Comparison of ENCODE assay signal across 18 cellular contexts in genomic region chr19:42172261-42172660, GRCh38. TPM values are rescaled to one million over a fixed set of nuclear protein-coding genes. Genes with fewer than 3 reads are reported as not detected.
A peak's percentile ranks its signal among the peaks of the same experiment; 100 is the strongest.
DNase-seq lines count a peak whose midpoint lies in the region; ATAC-seq, FAIRE-seq and TF ChIP-seq lines count a peak whose summit lies in the region.
"Had no signal": no experiment of that assay in that cellular context is flagged by ENCODE, and none has a peak within 500 bp of the region (broad histone marks: within the 10 kb centered on the region; RNA-seq: fewer than 3 reads in every experiment).

No MANE protein-coding gene starts in this region.

- H4K20me1 ChIP-seq in PC-9 (ENCODE audit: insufficient read depth) (no peaks in the 10 kb centered on the region), hepatocyte (ENCODE audit: insufficient read depth, poor library complexity, severe bottlenecking) (no peaks in the 10 kb centered on the region)

- H3K9me3 ChIP-seq in A549 (no peaks in the 10 kb centered on the region), PC-9 (ENCODE audit: insufficient read depth, low read depth) (no peaks in the 10 kb centered on the region), hepatocyte (ENCODE audit: low read depth) (no peaks in the 10 kb centered on the region)
- H3K9me3 ChIP-seq: Caco-2 had no signal

- no peak for TF ChIP-seq CTCF in A549 (IDR thresholded peaks at IDR 0.05)
- TF ChIP-seq CTCF in PC-9 (conservative IDR thresholded peaks at IDR 0.05): no peak
- no peak for TF ChIP-seq CTCF in hepatocyte (IDR thresholded peaks at IDR 0.05; ENCODE audit: poor library complexity)

- H2AFZ ChIP-seq in PC-9 (no peak overlapping the region), hepatocyte (no peak overlapping the region)

- peak; percentile 67 for FAIRE-seq in A549 (lab: Jason Lieb, UNC)
- FAIRE-seq: H54 had no signal

- POLR2A ChIA-PET in A549 (lab: Yijun Ruan, JAX): interaction anchor here (1.2 kb wide), 1 partner anchor 225 kb away, joined by 3 read pairs; no protein-coding TSS in a partner anchor
- POLR2A ChIA-PET in PC-9 (lab: Charles Lee; ENCODE audit: unreplicated experiment): interaction anchor here (0.6 kb wide), 1 partner anchor 59 kb away, joined by 3 read pairs; no protein-coding TSS in a partner anchor

- H3K27me3 Mint-ChIP-seq in activated T-cell treated with anti-CD3 and anti-CD28 coated beads, Interleukin-2, amount 50 U/mL, for 72 hours (ENCODE audit: low read depth): peaks cover 27% of the 10 kb centered on the region
- peaks cover 23% of the 10 kb centered on the region for H3K27me3 Mint-ChIP-seq in activated CD8-positive, alpha-beta memory T cell treated with anti-CD3 and anti-CD28 coated beads, Interleukin-2, amount 10 ng/mL, durations not matched to agents 7 days and 5 days

- H3K4me3 Mint-ChIP-seq in activated T-cell treated with anti-CD3 and anti-CD28 coated beads, Interleukin-2, amount 50 U/mL, for 72 hours: no peak overlapping the region
- H3K4me3 Mint-ChIP-seq in activated CD8-positive, alpha-beta memory T cell treated with anti-CD3 and anti-CD28 coated beads, Interleukin-2, amount 10 ng/mL, durations not matched to agents 7 days and 5 days: no peak overlapping the region
- H3K4me3 Mint-ChIP-seq: CD4-positive, alpha-beta T cell had no signal

- H3K9me3 Mint-ChIP-seq in activated T-cell treated with anti-CD3 and anti-CD28 coated beads, Interleukin-2, amount 50 U/mL, for 72 hours: no peaks in the 10 kb centered on the region
- H3K9me3 Mint-ChIP-seq in activated CD8-positive, alpha-beta memory T cell treated with anti-CD3 and anti-CD28 coated beads, Interleukin-2, amount 10 ng/mL, durations not matched to agents 7 days and 5 days (ENCODE audit: low read depth): no peaks in the 10 kb centered on the region
- H3K9me3 Mint-ChIP-seq: CD4-positive, alpha-beta T cell had no signal

- no peak overlapping the region for H3K4me2 ChIP-seq in A549
- peak overlapping the region; percentile 41 for H3K4me2 ChIP-seq in PC-9
- H3K4me2 ChIP-seq in hepatocyte: no peak overlapping the region
- H3K4me2 ChIP-seq: KMS-11 had no signal

- TF ChIP-seq POLR2A in A549 (IDR thresholded peaks at IDR 0.05; ENCODE audit: low read length): no peak

- H3K36me3 ChIP-seq in PC-9 (ENCODE audit: low read depth): no peaks in the 10 kb centered on the region
- no peaks in the 10 kb centered on the region for H3K36me3 ChIP-seq in hepatocyte (replicated peaks; ENCODE audit: insufficient read depth, low read depth)

- H3K4me1 Mint-ChIP-seq in activated T-cell treated with anti-CD3 and anti-CD28 coated beads, Interleukin-2, amount 50 U/mL, for 72 hours (ENCODE audit: low read depth): peaks cover 15% of the 10 kb centered on the region
- peaks cover 9% of the 10 kb centered on the region for H3K4me1 Mint-ChIP-seq in activated CD8-positive, alpha-beta memory T cell treated with anti-CD3 and anti-CD28 coated beads, Interleukin-2, amount 10 ng/mL, durations not matched to agents 7 days and 5 days

- peaks cover 0 to 3% of the 10 kb centered on the region in 2 donors for H3K36me3 Mint-ChIP-seq in activated T-cell treated with anti-CD3 and anti-CD28 coated beads, Interleukin-2, amount 50 U/mL, for 72 hours (ENCODE audit: insufficient read depth in 2 of 2)
- H3K36me3 Mint-ChIP-seq in activated CD8-positive, alpha-beta memory T cell treated with anti-CD3 and anti-CD28 coated beads, Interleukin-2, amount 10 ng/mL, durations not matched to agents 7 days and 5 days: no peaks in the 10 kb centered on the region

- TF ChIP-seq RAD21 in A549 (conservative IDR thresholded peaks at IDR 0.05 in 1 of 2, IDR thresholded peaks at IDR 0.05 in 1 of 2): no peak

- no peak for ATAC-seq in A549
- no peak for ATAC-seq in activated T-cell treated with anti-CD3 and anti-CD28 coated beads, Interleukin-2, amount 50 U/mL, for 72 hours (replicated peaks in 1 of 2)
- no peak for ATAC-seq in GM21825 (IDR thresholded peaks at IDR 0.05; ENCODE audit: unreplicated experiment)
- ATAC-seq in activated CD8-positive, alpha-beta memory T cell treated with anti-CD3 and anti-CD28 coated beads, Interleukin-2, amount 10 ng/mL, durations not matched to agents 7 days and 5 days: no peak
- ATAC-seq: SK-N-SH treated with all-trans-retinoic acid at 6 μM for 48 hours had no signal

- H3K27ac ChIP-seq in A549 (no peak overlapping the region), PC-9 (peak overlapping the region; percentile 61), hepatocyte (peak overlapping the region; percentile 49)
- H3K27ac ChIP-seq: KMS-11 had no signal

- no peak for TF ChIP-seq EP300 in A549 (IDR thresholded peaks at IDR 0.05)

- no peaks in the 10 kb centered on the region for H3K79me2 ChIP-seq in PC-9 (ENCODE audit: low read depth)
- H3K79me2 ChIP-seq in hepatocyte: no peaks in the 10 kb centered on the region

- intact Hi-C loops in PC-9 (cut with micrococcal nuclease; ENCODE audit: unreplicated experiment): no loop called here

- H3K27me3 ChIP-seq in PC-9 (ENCODE audit: insufficient read depth, low read depth) (peaks cover 16% of the 10 kb centered on the region; the same call in 1 of the 2 replicates), hepatocyte (peaks cover 31% of the 10 kb centered on the region)

- no peak for DNase-seq in A549 (ENCODE audit: low read depth in 1 of 2, low spot score in 1 of 2)
- DNase-seq in DMS53 (lab: John Stamatoyannopoulos, UW): peak; percentile 97
- peak; percentile 28 to 93 for DNase-seq in PC-9
- DNase-seq in hepatocyte (ENCODE audit: low spot score): peak; percentile 64
- no peak for DNase-seq in activated T-cell treated with anti-CD3 and anti-CD28 coated beads, Interleukin-2, amount 50 U/mL, for 72 hours
- no peak for DNase-seq in activated CD8-positive, alpha-beta memory T cell treated with anti-CD3 and anti-CD28 coated beads, Interleukin-2, amount 10 ng/mL, durations not matched to agents 7 days and 5 days
- DNase-seq: Caco-2; CD4-positive, alpha-beta T cell; EL; GF-D8; IMR-90; NCI-H1105 treated with DMSO at 0.1 percent for 48 hours; NCI-H2081 treated with DMSO at 0.1 percent for 48 hours; NCI-H226 had no signal

- BruUV-seq in PC-9 (replicated peaks; lab: Mats Ljungman, UMichigan): no TSS peak

- CTCF ChIA-PET in A549 (lab: Yijun Ruan, JAX) (interaction anchor here (0.7 to 1.5 kb wide), 9 partner anchors 13 to 345 kb away, joined by 3 to 8 read pairs (median 4); partner anchors contain the start of gene POU2F2), PC-9 (lab: Charles Lee) (no interaction called here)
- CTCF ChIA-PET in activated CD8-positive, alpha-beta memory T cell treated with anti-CD3 and anti-CD28 coated beads, Interleukin-2, amount 10 ng/mL, durations not matched to agents 7 days and 5 days (lab: Charles Lee): no interaction called here

- H3K4me1 ChIP-seq in A549: peaks cover 15% of the 10 kb centered on the region
- H3K4me1 ChIP-seq in PC-9 (replicated peaks; ENCODE audit: insufficient read depth): peaks cover 25% of the 10 kb centered on the region
- peaks cover 3% of the 10 kb centered on the region for H3K4me1 ChIP-seq in hepatocyte (ENCODE audit: insufficient read depth)

- H3K9me2 ChIP-seq in PC-9 (ENCODE audit: insufficient read depth) (no peaks in the 10 kb centered on the region), hepatocyte (replicated peaks; ENCODE audit: insufficient read depth) (no peaks in the 10 kb centered on the region)

- no peak overlapping the region for H3K27ac Mint-ChIP-seq in activated T-cell treated with anti-CD3 and anti-CD28 coated beads, Interleukin-2, amount 50 U/mL, for 72 hours
- no peak overlapping the region for H3K27ac Mint-ChIP-seq in activated CD8-positive, alpha-beta memory T cell treated with anti-CD3 and anti-CD28 coated beads, Interleukin-2, amount 10 ng/mL, durations not matched to agents 7 days and 5 days
- H3K27ac Mint-ChIP-seq: CD4-positive, alpha-beta T cell had no signal

- 60% methylated on average over 7 of the region's 7 CpGs for WGBS in A549 (ENCODE audit: missing lambda C conversion rate)
- 71% methylated on average over 7 of the region's 7 CpGs for WGBS in hepatocyte (ENCODE audit: low lambda C conversion rate, missing lambda C conversion rate)

- peaks cover 21% of the 10 kb centered on the region; the same call in 1 of the 2 replicates for H3F3A ChIP-seq in PC-9 (ENCODE audit: insufficient read depth, low read depth)

- no peak overlapping the region for H3K4me3 ChIP-seq in A549
- no peak overlapping the region for H3K4me3 ChIP-seq in PC-9
- no peak overlapping the region for H3K4me3 ChIP-seq in hepatocyte

RNA-seq across cellular contexts. Expression of gene POU2F2, which starts 40.0 kb away (rescaled TPM):
- polyA plus RNA-seq in A549 (2011; rRNA removed) (0.15 and 0.16 TPM in 2 replicates), A549 (2017; fragmentation: RNase III; extraction: RNeasy Plus Mini Kit Qiagen cat#74134 plus additional on column Dnase treatment) (0.24 to 0.49 TPM (median 0.28 TPM) in 3 replicates), hepatocyte (0.15 and 0.52 TPM in 2 replicates)
- polyA plus RNA-seq in A549 (2012; cell fraction: cytosol; rRNA removed): 0.13 and 0.14 TPM in 2 replicates
- 0.56 and 0.83 TPM in 2 replicates for polyA plus RNA-seq in A549 (2012; cell fraction: nucleus; rRNA removed)
- polyA minus RNA-seq in A549 (2011; rRNA and poly(A)+ RNA removed): 0.58 TPM in 1 of 2 replicates, not detected in the other
- total RNA-seq in PC-9 (2021) (2.9 and 3.5 TPM in 2 replicates), hepatocyte (0.16 TPM in 1 of 2 replicates, not detected in the other)
- 10 to 100 TPM; 45.0 to 56.0 TPM for total RNA-seq in activated T-cell treated with anti-CD3 and anti-CD28 coated beads, Interleukin-2, amount 50 U/mL, for 72 hours
- 10 to 100 TPM; 17.7 to 40.4 TPM for total RNA-seq in activated CD8-positive, alpha-beta memory T cell treated with anti-CD3 and anti-CD28 coated beads, Interleukin-2, amount 10 ng/mL, durations not matched to agents 7 days and 5 days

RNA-seq across cellular contexts. Expression of gene DEDD2, which starts 45.2 kb away (rescaled TPM):
- polyA plus RNA-seq in A549 (2011; rRNA removed) (30.8 and 37.9 TPM in 2 replicates), A549 (2017; fragmentation: RNase III; extraction: RNeasy Plus Mini Kit Qiagen cat#74134 plus additional on column Dnase treatment) (39.7 to 54.1 TPM (median 43.2 TPM) in 3 replicates), hepatocyte (37.8 and 38.6 TPM in 2 replicates)
- polyA plus RNA-seq in A549 (2012; cell fraction: cytosol; rRNA removed): 72.8 and 91.8 TPM in 2 replicates
- 65.3 and 65.8 TPM in 2 replicates for polyA plus RNA-seq in A549 (2012; cell fraction: nucleus; rRNA removed)
- 29.4 and 37.6 TPM in 2 replicates for polyA minus RNA-seq in A549 (2011; rRNA and poly(A)+ RNA removed)
- total RNA-seq in PC-9 (2021) (45.6 and 49.6 TPM in 2 replicates), hepatocyte (34.2 and 38.6 TPM in 2 replicates)
- 10 to 100 TPM; 28.8 to 31.6 TPM for total RNA-seq in activated T-cell treated with anti-CD3 and anti-CD28 coated beads, Interleukin-2, amount 50 U/mL, for 72 hours
- total RNA-seq in activated CD8-positive, alpha-beta memory T cell treated with anti-CD3 and anti-CD28 coated beads, Interleukin-2, amount 10 ng/mL, durations not matched to agents 7 days and 5 days: 10 to 100 TPM; 35.8 to 40.7 TPM

RNA-seq across cellular contexts. Expression of gene ZNF526, which starts 47.9 kb away (rescaled TPM):
- 7.1 and 8.7 TPM in 2 replicates for polyA plus RNA-seq in A549 (2011; rRNA removed)
- polyA plus RNA-seq in A549 (2012; cell fraction: cytosol; rRNA removed): 5.9 and 8.4 TPM in 2 replicates
- polyA plus RNA-seq in A549 (2012; cell fraction: nucleus; rRNA removed): 9.9 and 14.4 TPM in 2 replicates
- polyA plus RNA-seq in A549 (2017; fragmentation: RNase III; extraction: RNeasy Plus Mini Kit Qiagen cat#74134 plus additional on column Dnase treatment): 12.2 to 12.9 TPM (median 12.6 TPM) in 3 replicates
- polyA minus RNA-seq in A549 (2011; rRNA and poly(A)+ RNA removed): 22.7 and 24.7 TPM in 2 replicates
- 13.4 and 13.9 TPM in 2 replicates for total RNA-seq in PC-9 (2021)
- total RNA-seq in hepatocyte: 4.9 and 5.1 TPM in 2 replicates
- 8.6 and 9.7 TPM in 2 replicates for polyA plus RNA-seq in hepatocyte
- total RNA-seq in activated T-cell treated with anti-CD3 and anti-CD28 coated beads, Interleukin-2, amount 50 U/mL, for 72 hours: 10 to 100 TPM; 11.4 to 11.9 TPM
- 10 to 100 TPM; 21.9 to 24.4 TPM for total RNA-seq in activated CD8-positive, alpha-beta memory T cell treated with anti-CD3 and anti-CD28 coated beads, Interleukin-2, amount 10 ng/mL, durations not matched to agents 7 days and 5 days

Comparison
In these comparisons a context has a peak if more than half of its experiments do, and no peak if none do; other contexts are left out.
1. DNase-seq: peak in DMS53 (single experiment), PC-9 (2 of 2) and hepatocyte (single experiment); none in A549 (0 of 2), activated T-cell treated with anti-CD3 and anti-CD28 coated beads, Interleukin-2, amount 50 U/mL, for 72 hours (0 of 2) and activated CD8-positive, alpha-beta memory T cell treated with anti-CD3 and anti-CD28 coated beads, Interleukin-2, amount 10 ng/mL, durations not matched to agents 7 days and 5 days (single experiment).
2. H3K27ac ChIP-seq: peak in PC-9 (single experiment) and hepatocyte (single experiment); none in A549 (0 of 2).